ENCODE assay signal across 14 cellular contexts in the genomic region with DNA sequence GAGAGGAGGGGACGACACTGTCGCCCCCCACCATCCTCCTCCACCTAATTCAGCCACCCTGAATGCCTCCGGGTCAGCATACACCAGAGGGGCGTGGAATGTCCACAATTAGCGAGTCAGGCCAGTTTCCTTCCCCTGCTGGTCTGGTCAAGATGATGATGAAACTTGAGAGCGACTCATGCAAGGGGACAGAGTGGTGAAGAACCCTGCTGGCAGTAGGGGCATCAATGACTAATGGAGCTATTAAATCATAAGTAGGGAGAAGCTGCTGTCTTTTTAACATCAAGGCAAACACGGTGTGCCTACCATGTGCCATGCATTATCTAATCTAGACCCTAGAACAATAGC. TPM values are rescaled to one million over a fixed set of nuclear protein-coding genes. Genes with fewer than 3 reads are reported as not detected.
DNase-seq lines count a peak whose midpoint lies in the region; ATAC-seq, FAIRE-seq and TF ChIP-seq lines count a peak whose summit lies in the region.
"Had no signal": no experiment of that assay in that cellular context is flagged by ENCODE, and none has a peak within 500 bp of the region (broad histone marks: within the 10 kb centered on the region; RNA-seq: fewer than 3 reads in every experiment).

No MANE protein-coding gene starts in this region.

- H2AFZ ChIP-seq in ACC112 (ENCODE audit: low read length, unreplicated experiment) (peak overlapping the region; percentile 96), astrocyte (ENCODE audit: low read depth, low read length) (peak overlapping the region; percentile 48)

- no peaks in the 10 kb centered on the region for H3K9me3 ChIP-seq in astrocyte (ENCODE audit: insufficient read depth, low read depth, low read length)
- no peaks in the 10 kb centered on the region for H3K9me3 ChIP-seq in iPS-15b (ENCODE audit: control insufficient read depth, insufficient read depth, low read length)
- H3K9me3 ChIP-seq in body of pancreas: no peaks in the 10 kb centered on the region
- H3K9me3 ChIP-seq: upper lobe of left lung had no signal

- FAIRE-seq in astrocyte (lab: Jason Lieb, UNC): no peak

- ATAC-seq in body of pancreas: no peak

- H3K27me3 Mint-ChIP-seq in HFFc6 (ENCODE audit: insufficient read depth): peaks cover 11% of the 10 kb centered on the region
- peaks cover 13% of the 10 kb centered on the region for H3K27me3 Mint-ChIP-seq in astrocyte (ENCODE audit: low read depth, unreplicated experiment)
- peaks cover 12% of the 10 kb centered on the region for H3K27me3 Mint-ChIP-seq in nephron progenitor cell (ENCODE audit: low read depth, poor library complexity)

- H3K36me3 Mint-ChIP-seq in HFFc6 (ENCODE audit: low read depth) (no peaks in the 10 kb centered on the region), astrocyte (ENCODE audit: low read depth, unreplicated experiment) (no peaks in the 10 kb centered on the region), nephron progenitor cell (ENCODE audit: low read depth) (no peaks in the 10 kb centered on the region)
- H3K36me3 Mint-ChIP-seq: activated naive CD4-positive, alpha-beta T cell treated with anti-CD3 and anti-CD28 coated beads, Interleukin-2, amount 50 U/mL, for 72 hours; natural killer cell treated with Interleukin-12 subunit alpha and Interleukin-12 subunit beta and Interleukin-15 and Interleukin-18, amount 100 ng/mL, for 72 hours had no signal

- no peaks in the 10 kb centered on the region for H4K20me1 ChIP-seq in astrocyte (ENCODE audit: insufficient read depth, low read length)

- TF ChIP-seq CTCF in HFFc6 (IDR thresholded peaks at IDR 0.05) (no peak), astrocyte (IDR thresholded peaks at IDR 0.05; ENCODE audit: insufficient read depth, low read depth, low read length) (no peak), body of pancreas (IDR thresholded peaks at IDR 0.05) (no peak), nephron progenitor cell (IDR thresholded peaks at IDR 0.05) (no peak)

- H3K27ac ChIP-seq in ACC112 (ENCODE audit: low read depth, low read length) (peak overlapping the region; percentile 49), astrocyte (ENCODE audit: low read depth, low read length) (no peak overlapping the region), body of pancreas (no peak overlapping the region)
- H3K27ac ChIP-seq: dorsolateral prefrontal cortex, upper lobe of left lung had no signal

- H3K27ac Mint-ChIP-seq in HFFc6: peak overlapping the region; percentile 79; the same call in 1 of the 2 replicates
- peak overlapping the region; percentile 72 for H3K27ac Mint-ChIP-seq in astrocyte (ENCODE audit: unreplicated experiment)
- no peak overlapping the region for H3K27ac Mint-ChIP-seq in nephron progenitor cell
- H3K27ac Mint-ChIP-seq: activated naive CD4-positive, alpha-beta T cell treated with anti-CD3 and anti-CD28 coated beads, Interleukin-2, amount 50 U/mL, for 72 hours; natural killer cell treated with Interleukin-12 subunit alpha and Interleukin-12 subunit beta and Interleukin-15 and Interleukin-18, amount 100 ng/mL, for 72 hours; T-helper 2 cell treated with Interferon-gamma antibody and Interleukin-4, amounts not matched to agents 5 μg/mL and 100 μg/mL, for 36 hours had no signal

- H3K4me3 ChIP-seq in ACC112 (ENCODE audit: low read depth, low read length) (peak overlapping the region; percentile 67), astrocyte (ENCODE audit: insufficient read depth, low read depth, low read length) (no peak overlapping the region), iPS-15b (ENCODE audit: low read depth, low read length) (peak overlapping the region; percentile 37), body of pancreas (no peak overlapping the region)
- H3K4me3 ChIP-seq: upper lobe of left lung had no signal

- H3K9me3 Mint-ChIP-seq in HFFc6 (no peaks in the 10 kb centered on the region), astrocyte (ENCODE audit: unreplicated experiment) (no peaks in the 10 kb centered on the region), nephron progenitor cell (no peaks in the 10 kb centered on the region)
- H3K9me3 Mint-ChIP-seq: activated naive CD4-positive, alpha-beta T cell treated with anti-CD3 and anti-CD28 coated beads, Interleukin-2, amount 50 U/mL, for 72 hours; natural killer cell treated with Interleukin-12 subunit alpha and Interleukin-12 subunit beta and Interleukin-15 and Interleukin-18, amount 100 ng/mL, for 72 hours; T-helper 2 cell treated with Interferon-gamma antibody and Interleukin-4, amounts not matched to agents 5 μg/mL and 100 μg/mL, for 36 hours had no signal

- no peak for TF ChIP-seq POLR2A in body of pancreas (IDR thresholded peaks at IDR 0.05)

- peak overlapping the region; percentile 81 for H3K4me3 Mint-ChIP-seq in HFFc6
- H3K4me3 Mint-ChIP-seq in astrocyte (ENCODE audit: unreplicated experiment): no peak overlapping the region
- H3K4me3 Mint-ChIP-seq in nephron progenitor cell: no peak overlapping the region
- H3K4me3 Mint-ChIP-seq: natural killer cell treated with Interleukin-12 subunit alpha and Interleukin-12 subunit beta and Interleukin-15 and Interleukin-18, amount 100 ng/mL, for 72 hours had no signal

- intact Hi-C loops in body of pancreas (cut with DNase I): loop anchor here (10.0 kb wide), 1 partner anchor 54 kb away; no protein-coding TSS in a partner anchor

- H3K9ac ChIP-seq in astrocyte (ENCODE audit: low read length) (no peak overlapping the region), iPS-15b (ENCODE audit: low read depth, low read length) (no peak overlapping the region)

- DNase-seq in HFFc6: peak; percentile 78
- peak; percentile 8 for DNase-seq in astrocyte (ENCODE audit: low read depth)
- no peak for DNase-seq in NCI-H2171 treated with DMSO at 0.1 percent for 48 hours (lab: John Stamatoyannopoulos, UW)
- DNase-seq in NCI-H1930 (lab: John Stamatoyannopoulos, UW): no peak
- DNase-seq in body of pancreas: no peak
- DNase-seq in nephron progenitor cell: no peak

- H3K27me3 ChIP-seq in ACC112 (ENCODE audit: insufficient read depth, low read length) (peaks cover 12% of the 10 kb centered on the region), astrocyte (ENCODE audit: insufficient read depth, low read length) (peaks cover 5% of the 10 kb centered on the region), iPS-15b (ENCODE audit: control insufficient read depth, insufficient read depth, low read length) (peaks cover 6% of the 10 kb centered on the region), body of pancreas (no peaks in the 10 kb centered on the region)
- H3K27me3 ChIP-seq: upper lobe of left lung had no signal

- WGBS in body of pancreas, 2 donors: 40 to 43% methylated on average over 7 of the region's 7 CpGs

- H3K79me2 ChIP-seq in ACC112 (ENCODE audit: control insufficient read depth, insufficient read depth, low read length, unreplicated experiment): no peaks in the 10 kb centered on the region
- H3K79me2 ChIP-seq in astrocyte (ENCODE audit: insufficient read depth, low read length): no peaks in the 10 kb centered on the region

- no peaks in the 10 kb centered on the region for H3K36me3 ChIP-seq in ACC112 (ENCODE audit: insufficient read depth, low read length)
- H3K36me3 ChIP-seq in astrocyte (ENCODE audit: insufficient read depth, low read length): no peaks in the 10 kb centered on the region
- no peaks in the 10 kb centered on the region for H3K36me3 ChIP-seq in iPS-15b (ENCODE audit: control insufficient read depth, insufficient read depth, low read length)
- H3K36me3 ChIP-seq in body of pancreas (replicated peaks in 1 of 2; ENCODE audit: insufficient read depth in 1 of 2, low read depth in 2 of 2): no peaks in the 10 kb centered on the region
- H3K36me3 ChIP-seq: upper lobe of left lung had no signal

- peaks cover 7% of the 10 kb centered on the region for H3K4me1 ChIP-seq in ACC112 (ENCODE audit: control insufficient read depth, insufficient read depth, low read length, unreplicated experiment)
- H3K4me1 ChIP-seq in astrocyte (ENCODE audit: insufficient read depth, low read length): peaks cover 2% of the 10 kb centered on the region
- no peaks in the 10 kb centered on the region for H3K4me1 ChIP-seq in iPS-15b (ENCODE audit: control insufficient read depth, insufficient read depth, low read length)
- H3K4me1 ChIP-seq in body of pancreas: peaks cover 16% of the 10 kb centered on the region

- H3K4me1 Mint-ChIP-seq in HFFc6 (ENCODE audit: low read depth) (peaks cover 10% of the 10 kb centered on the region), astrocyte (ENCODE audit: low read depth, unreplicated experiment) (peaks cover 4% of the 10 kb centered on the region), nephron progenitor cell (peaks cover 8% of the 10 kb centered on the region)

- peak overlapping the region; percentile 53 for H3K4me2 ChIP-seq in astrocyte (ENCODE audit: low read length)

RNA-seq across cellular contexts. Expression of a gene that starts 7.2 kb away (rescaled TPM):
- not detected for total RNA-seq in HFFc6 (2021; fragmentation: NEBNext Ultra II Directional; extraction: Animal tissue kit (Norgen Biotek cat#: 25700))
- total RNA-seq in astrocyte: not detected in 2 replicates
- total RNA-seq in body of pancreas: 1 to 10 TPM in 1 of 2 donors, not detected in 1; 2.6 TPM
- total RNA-seq: activated naive CD4-positive, alpha-beta T cell treated with anti-CD3 and anti-CD28 coated beads, Interleukin-2, amount 50 U/mL, for 72 hours; dorsolateral prefrontal cortex; HepG2; natural killer cell treated with Interleukin-12 subunit alpha and Interleukin-12 subunit beta and Interleukin-15 and Interleukin-18, amount 100 ng/mL, for 72 hours; upper lobe of left lung had no signal

Comparison
In these comparisons a context has a peak if more than half of its experiments do, and no peak if none do; other contexts are left out.
1. H3K4me3 ChIP-seq: peak in ACC112 (single experiment) and iPS-15b (single experiment); none in astrocyte (single experiment) and body of pancreas (0 of 2).
2. DNase-seq: peak in HFFc6 (single experiment) and astrocyte (single experiment); none in NCI-H2171 treated with DMSO at 0.1 percent for 48 hours (single experiment), NCI-H1930 (0 of 2), body of pancreas (0 of 4) and nephron progenitor cell (single experiment).